18 cellular contexts compared by ENCODE assay signal in the genomic region with DNA sequence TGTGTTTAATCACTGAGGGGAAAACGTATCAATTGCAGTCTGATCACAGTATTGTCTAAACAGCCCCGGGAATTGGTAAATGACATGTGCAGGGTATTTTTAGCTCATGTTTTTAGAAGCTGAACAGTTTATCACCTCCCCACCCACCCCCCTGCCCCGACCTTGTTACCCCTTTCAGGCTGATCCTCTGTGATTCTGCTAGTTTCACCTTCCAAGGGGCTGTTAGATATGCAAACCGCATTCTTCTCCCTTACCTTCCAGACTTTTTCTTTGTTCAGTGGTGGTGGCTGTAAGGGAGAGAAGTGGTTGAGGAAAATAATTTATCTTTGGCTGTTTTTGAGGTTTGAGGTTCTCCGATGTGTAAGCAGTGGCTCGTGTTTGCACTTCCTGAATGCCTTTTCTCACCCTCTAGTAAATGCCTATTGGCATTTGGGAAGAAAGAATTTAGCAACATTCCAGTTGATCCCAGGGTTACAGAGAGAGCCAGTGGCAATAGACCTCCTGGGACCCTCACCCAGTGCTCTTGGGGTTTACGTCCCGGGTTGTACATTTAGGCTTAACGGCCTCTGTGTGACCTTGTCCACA.
DNase-seq lines count a peak whose midpoint lies in the region; ATAC-seq and TF ChIP-seq lines count a peak whose summit lies in the region.
"Had no signal": no experiment of that assay in that cellular context is flagged by ENCODE, and none has a peak within 500 bp of the region (broad histone marks: within the 10 kb centered on the region; RNA-seq: fewer than 3 reads in every experiment).

No MANE protein-coding gene starts in this region.

- peaks cover 31% of the 10 kb centered on the region for H3K4me1 Mint-ChIP-seq in GM23338

- no peaks in the 10 kb centered on the region for H3K79me2 ChIP-seq in GM23338 (replicated peaks; ENCODE audit: insufficient read depth)
- no peaks in the 10 kb centered on the region for H3K79me2 ChIP-seq in trophoblast cell (ENCODE audit: control insufficient read depth, insufficient read depth, low read length, poor library complexity)

- H3K27ac ChIP-seq in GM23338 (ENCODE audit: low read depth) (0 out of 2 replicates have a peak overlapping the region, but pooled peaks have one; percentile 34), iPS-18a (ENCODE audit: low read length) (no peak overlapping the region), trophoblast cell (ENCODE audit: low read depth, low read length) (no peak overlapping the region)
- H3K27ac ChIP-seq: breast epithelium, C4-2B, skin epidermis had no signal

- no CpG with 5 or more reads among the region's 9 CpGs for WGBS in trophoblast cell (ENCODE audit: extremely low coverage, insufficient coverage, insufficient read length)

- H3K23ac ChIP-seq in trophoblast cell (ENCODE audit: low read length) = no peak overlapping the region

- no peak overlapping the region for H3K14ac ChIP-seq in trophoblast cell (ENCODE audit: low read length)

- no peak overlapping the region for H2BK120ac ChIP-seq in trophoblast cell (ENCODE audit: insufficient read depth, low read length, poor library complexity)

- H3K18ac ChIP-seq in trophoblast cell (ENCODE audit: low read length) = no peak overlapping the region

- DNase-seq in GM23338 (ENCODE audit: low spot score) = peak; percentile 46
- DNase-seq in OCI-M1 (lab: John Stamatoyannopoulos, UW) = peak; percentile 8
- DNase-seq in trophoblast cell = no peak
- no peak for DNase-seq in T-helper 1 cell
- DNase-seq in NCI-H446 treated with DMSO at 0.1 percent for 48 hours (lab: John Stamatoyannopoulos, UW) = no peak
- DNase-seq in DMS53 treated with DMSO at 0.1 percent for 48 hours (lab: John Stamatoyannopoulos, UW; ENCODE audit: unreplicated experiment) = no peak
- DNase-seq: activated gamma-delta T cell treated with Interleukin-2 at 50 U/mL for 16 hours; DND-41; effector memory CD4-positive, alpha-beta T cell; NCI-H1417 treated with DMSO at 0.1 percent for 48 hours had no signal

- H2BK12ac ChIP-seq in trophoblast cell (ENCODE audit: low read length) = no peak overlapping the region

- H3K9me2 ChIP-seq in GM23338 (ENCODE audit: insufficient read depth) = no peaks in the 10 kb centered on the region

- H3K9me3 Mint-ChIP-seq in GM23338 = no peaks in the 10 kb centered on the region

- H3F3A ChIP-seq in GM23338 (replicated peaks; ENCODE audit: low read depth) = no peaks in the 10 kb centered on the region

- no peak overlapping the region for H3K4ac ChIP-seq in trophoblast cell (ENCODE audit: low read depth, low read length)

- no peak overlapping the region for H2AK5ac ChIP-seq in trophoblast cell (ENCODE audit: low read length)

- H3K4me2 ChIP-seq in GM23338 = peak overlapping the region; percentile 66
- H3K4me2 ChIP-seq in trophoblast cell (ENCODE audit: low read length) = peak overlapping the region; percentile 24

- peaks cover 2% of the 10 kb centered on the region for H3K79me1 ChIP-seq in trophoblast cell (ENCODE audit: low read length)

- no peaks in the 10 kb centered on the region for H3K36me3 Mint-ChIP-seq in GM23338 (ENCODE audit: low read depth)

- TF ChIP-seq CTCF in GM23338 (conservative IDR thresholded peaks at IDR 0.05; ENCODE audit: low read depth in 2 of 2) = no peak

- H3K36me3 ChIP-seq in GM23338 (ENCODE audit: insufficient read depth) = no peaks in the 10 kb centered on the region
- H3K36me3 ChIP-seq in iPS-18a (ENCODE audit: control insufficient read depth, low read depth, low read length) = no peaks in the 10 kb centered on the region
- no peaks in the 10 kb centered on the region for H3K36me3 ChIP-seq in trophoblast cell (ENCODE audit: control insufficient read depth in 1 of 2, insufficient read depth in 2 of 2, low read length in 2 of 2)
- H3K36me3 ChIP-seq: breast epithelium had no signal

- H3K27me3 Mint-ChIP-seq in GM23338 (ENCODE audit: insufficient read depth, low read depth, poor library complexity) = peaks cover 4% of the 10 kb centered on the region

- H3K27ac Mint-ChIP-seq in GM23338 = peak overlapping the region; percentile 0; the same call in 1 of the 2 replicates

- peak overlapping the region; percentile 41 for H3K4me3 Mint-ChIP-seq in GM23338

- H4K8ac ChIP-seq in trophoblast cell (ENCODE audit: low read depth, low read length) = no peak overlapping the region

- H3K4me1 ChIP-seq in GM23338 (ENCODE audit: insufficient read depth) = peaks cover 25% of the 10 kb centered on the region
- H3K4me1 ChIP-seq in iPS-18a (ENCODE audit: control insufficient read depth, low read depth, low read length) = peaks cover 25% of the 10 kb centered on the region
- H3K4me1 ChIP-seq in trophoblast cell (ENCODE audit: control insufficient read depth in 1 of 2, insufficient read depth in 2 of 2, low read length in 2 of 2) = peaks cover 6 to 8% of the 10 kb centered on the region in 2 experiments
- H3K4me1 ChIP-seq: breast epithelium had no signal

- H2BK5ac ChIP-seq in trophoblast cell (ENCODE audit: low read depth, low read length, poor library complexity) = no peak overlapping the region

- peak overlapping the region; percentile 25 for H3K9ac ChIP-seq in iPS-18a (ENCODE audit: low read length)
- no peak overlapping the region for H3K9ac ChIP-seq in trophoblast cell (ENCODE audit: low read length)

- H3K9me3 ChIP-seq in iPS-18a (ENCODE audit: control insufficient read depth, low read depth, low read length) = no peaks in the 10 kb centered on the region
- H3K9me3 ChIP-seq in trophoblast cell (ENCODE audit: insufficient read depth, low read depth, low read length) = no peaks in the 10 kb centered on the region
- H3K9me3 ChIP-seq: breast epithelium had no signal

- H2AFZ ChIP-seq in GM23338 = peak overlapping the region; percentile 56
- H2AFZ ChIP-seq in trophoblast cell (ENCODE audit: insufficient read depth, low read length, poor library complexity) = no peak overlapping the region

- no peaks in the 10 kb centered on the region for H4K20me1 ChIP-seq in GM23338 (replicated peaks; ENCODE audit: insufficient read depth)

- H3K27me3 ChIP-seq in GM23338 (ENCODE audit: insufficient read depth) = no peaks in the 10 kb centered on the region
- H3K27me3 ChIP-seq in iPS-18a (ENCODE audit: control insufficient read depth, insufficient read depth, low read length) = no peaks in the 10 kb centered on the region
- H3K27me3 ChIP-seq in trophoblast cell (ENCODE audit: insufficient read depth, low read length) = no peaks in the 10 kb centered on the region

- H4K91ac ChIP-seq in trophoblast cell (ENCODE audit: low read depth, low read length) = no peak overlapping the region

- H4K12ac ChIP-seq in trophoblast cell (ENCODE audit: low read depth, low read length) = no peak overlapping the region

- H3K4me3 ChIP-seq in GM23338 (peak overlapping the region; percentile 34), iPS-18a (ENCODE audit: low read length) (peak overlapping the region; percentile 54), trophoblast cell (ENCODE audit: low read depth, low read length) (no peak overlapping the region)
- H3K4me3 ChIP-seq: breast epithelium, K562, skin epidermis had no signal

- ATAC-seq in GM23338 = peak; percentile 66
- ATAC-seq in GM19328 (IDR thresholded peaks at IDR 0.05; ENCODE audit: unreplicated experiment) = no peak
- ATAC-seq: HCT116, K562, SK-N-SH treated with all-trans-retinoic acid at 6 μM for 48 hours had no signal

TF ChIP-seq in GM23338, 12 proteins besides CTCF, POLR2A, EP300 and RAD21:
- no peak for TF ChIP-seq EZH2 (IDR thresholded peaks at IDR 0.05; ENCODE audit: low read depth, unreplicated experiment)
- no peak for TF ChIP-seq POLR2AphosphoS5 (IDR thresholded peaks at IDR 0.05; ENCODE audit: low read depth)
- TF ChIP-seq NANOG (IDR thresholded peaks at IDR 0.05; ENCODE audit: borderline replicate concordance) = no peak
- TF ChIP-seq EZH2phosphoT487 (IDR thresholded peaks at IDR 0.05; ENCODE audit: unreplicated experiment) = no peak
- no peak for TF ChIP-seq STAT1 (IDR thresholded peaks at IDR 0.05; ENCODE audit: unreplicated experiment)
- no peak for TF ChIP-seq CREB1 (CRISPR knock-in tag; IDR thresholded peaks at IDR 0.05; ENCODE audit: low read depth)
- TF ChIP-seq, protein P1, sequence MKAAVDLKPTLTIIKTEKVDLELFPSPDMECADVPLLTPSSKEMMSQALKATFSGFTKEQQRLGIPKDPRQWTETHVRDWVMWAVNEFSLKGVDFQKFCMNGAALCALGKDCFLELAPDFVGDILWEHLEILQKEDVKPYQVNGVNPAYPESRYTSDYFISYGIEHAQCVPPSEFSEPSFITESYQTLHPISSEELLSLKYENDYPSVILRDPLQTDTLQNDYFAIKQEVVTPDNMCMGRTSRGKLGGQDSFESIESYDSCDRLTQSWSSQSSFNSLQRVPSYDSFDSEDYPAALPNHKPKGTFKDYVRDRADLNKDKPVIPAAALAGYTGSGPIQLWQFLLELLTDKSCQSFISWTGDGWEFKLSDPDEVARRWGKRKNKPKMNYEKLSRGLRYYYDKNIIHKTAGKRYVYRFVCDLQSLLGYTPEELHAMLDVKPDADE (IDR thresholded peaks at IDR 0.05) = no peak

Comparison
In these comparisons a context has a peak if more than half of its experiments do, and no peak if none do; other contexts are left out.
1. DNase-seq: peak in GM23338 (single experiment) and OCI-M1 (single experiment); none in trophoblast cell (0 of 2), T-helper 1 cell (0 of 5), NCI-H446 treated with DMSO at 0.1 percent for 48 hours (single experiment) and DMS53 treated with DMSO at 0.1 percent for 48 hours (single experiment).